ENCODE assay signal across 8 cellular contexts in genomic region chr3:141231923-141232861, GRCh38. TPM values are rescaled to one million over a fixed set of nuclear protein-coding genes. Genes with fewer than 3 reads are reported as not detected.
A peak's percentile ranks its signal among the peaks of the same experiment; 100 is the strongest.
DNase-seq lines count a peak whose midpoint lies in the region; ATAC-seq and TF ChIP-seq lines count a peak whose summit lies in the region.

No MANE protein-coding gene starts in this region.

- peaks cover 4% of the 10 kb centered on the region for H3K27me3 Mint-ChIP-seq in CD4-positive, CD25-positive, alpha-beta regulatory T cell

- H3K27ac Mint-ChIP-seq in CD4-positive, CD25-positive, alpha-beta regulatory T cell, result peak overlapping the region; percentile 73 to 83 (median 76)

- H3K4me1 Mint-ChIP-seq in CD4-positive, CD25-positive, alpha-beta regulatory T cell, result peaks cover 0 to 61% (median 31%) of the 10 kb centered on the region in 4 donors

- H3K36me3 Mint-ChIP-seq in CD4-positive, CD25-positive, alpha-beta regulatory T cell, result peaks cover 14% of the 10 kb centered on the region

- H3K4me3 Mint-ChIP-seq in CD4-positive, CD25-positive, alpha-beta regulatory T cell, result peak overlapping the region; percentile 87 to 91 (median 89)

- no peaks in the 10 kb centered on the region for H3K9me3 ChIP-seq in CD4-positive, CD25-positive, alpha-beta regulatory T cell (ENCODE audit: control insufficient read depth in 2 of 2, low read length in 2 of 2)
- no peaks in the 10 kb centered on the region for H3K9me3 ChIP-seq in adipocyte (ENCODE audit: control insufficient read depth, low read length)
- H3K9me3 ChIP-seq in right atrium auricular region, result no peaks in the 10 kb centered on the region

- no peaks in the 10 kb centered on the region for H3K27me3 ChIP-seq in CD4-positive, CD25-positive, alpha-beta regulatory T cell (ENCODE audit: control insufficient read depth, insufficient read depth, low read length)
- no peaks in the 10 kb centered on the region for H3K27me3 ChIP-seq in adipocyte (replicated peaks; ENCODE audit: control insufficient read depth, insufficient read depth, low read length)
- H3K27me3 ChIP-seq in right atrium auricular region, result no peaks in the 10 kb centered on the region

- H3K9me3 Mint-ChIP-seq in CD4-positive, CD25-positive, alpha-beta regulatory T cell, result no peaks in the 10 kb centered on the region

- peak overlapping the region; percentile 87 for H3K9ac ChIP-seq in adipocyte (ENCODE audit: low read length)

- H3K27ac ChIP-seq in CD4-positive, CD25-positive, alpha-beta regulatory T cell (ENCODE audit: insufficient read depth, low read length, poor library complexity, severe bottlenecking), result no peak overlapping the region
- peak overlapping the region; percentile 77 to 88 for H3K27ac ChIP-seq in right atrium auricular region

- DNase-seq in CD4-positive, CD25-positive, alpha-beta regulatory T cell, result peak in 2 of 3 donors; percentile 20 to 30
- DNase-seq in NCI-H526 treated with DMSO at 0.1 percent for 48 hours (lab: John Stamatoyannopoulos, UW), result peak; percentile 18
- DNase-seq in adipocyte (ENCODE audit: low read depth), result peak; percentile 46
- DNase-seq in right atrium auricular region (ENCODE audit: low spot score), result no peak
- no peak for DNase-seq in retinal pigment epithelial cell (ENCODE audit: low read depth)
- no peak for DNase-seq in SKM-1 (lab: John Stamatoyannopoulos, UW; ENCODE audit: unreplicated experiment)

- peaks cover 35% of the 10 kb centered on the region for H3K4me1 ChIP-seq in CD4-positive, CD25-positive, alpha-beta regulatory T cell (ENCODE audit: control insufficient read depth, insufficient read depth, low read length, poor library complexity, severe bottlenecking)
- H3K4me1 ChIP-seq in adipocyte (ENCODE audit: control insufficient read depth, insufficient read depth, low read length) (peaks cover 24% of the 10 kb centered on the region), right atrium auricular region (peaks cover 0 to 14% of the 10 kb centered on the region in 2 donors)

- H3K36me3 ChIP-seq in CD4-positive, CD25-positive, alpha-beta regulatory T cell (ENCODE audit: control insufficient read depth, insufficient read depth, low read length), result no peaks in the 10 kb centered on the region
- no peaks in the 10 kb centered on the region for H3K36me3 ChIP-seq in adipocyte (ENCODE audit: control insufficient read depth, insufficient read depth, low read length, severe bottlenecking)
- H3K36me3 ChIP-seq in right atrium auricular region, result no peaks in the 10 kb centered on the region

- no peak for ATAC-seq in CD4-positive, CD25-positive, alpha-beta regulatory T cell (ENCODE audit: low read depth in 2 of 2)
- peak; percentile 2 for ATAC-seq in GM21447 (IDR thresholded peaks at IDR 0.05; ENCODE audit: unreplicated experiment)
- ATAC-seq in HG03139 (IDR thresholded peaks at IDR 0.05; ENCODE audit: unreplicated experiment), result no peak

- TF ChIP-seq CTCF in right atrium auricular region (IDR thresholded peaks at IDR 0.05) (peak in 1 of 2 donors; percentile 3), retinal pigment epithelial cell (conservative IDR thresholded peaks at IDR 0.05; ENCODE audit: low read depth, low read length) (no peak)

- H3K4me3 ChIP-seq in CD4-positive, CD25-positive, alpha-beta regulatory T cell (ENCODE audit: low read depth, low read length), result peak overlapping the region; percentile 62
- H3K4me3 ChIP-seq in adipocyte (ENCODE audit: low read length), result peak overlapping the region; percentile 80
- peak overlapping the region; percentile 74 to 83 for H3K4me3 ChIP-seq in right atrium auricular region
- H3K4me3 ChIP-seq in retinal pigment epithelial cell (ENCODE audit: low read length), result peak overlapping the region; percentile 67

RNA-seq across cellular contexts. Expression of gene PXYLP1, which starts 0.6 kb away (rescaled TPM):
- 9.8 TPM for total RNA-seq in CD4-positive, CD25-positive, alpha-beta regulatory T cell
- polyA plus RNA-seq in CD4-positive, CD25-positive, alpha-beta regulatory T cell, result 10 to 100 TPM in 2 of 4 donors, 1 to 10 TPM in 2; 3.8 to 11.3 (median 7.8) TPM
- 10 to 100 TPM in 1 of 2 donors, 1 to 10 TPM in 1; 7.5 to 14.5 TPM for total RNA-seq in right atrium auricular region

Comparison
In these comparisons a context has a peak if more than half of its experiments do, and no peak if none do; other contexts are left out.
1. DNase-seq: peak in CD4-positive, CD25-positive, alpha-beta regulatory T cell (2 of 3), NCI-H526 treated with DMSO at 0.1 percent for 48 hours (single experiment) and adipocyte (single experiment); none in right atrium auricular region (single experiment), retinal pigment epithelial cell (single experiment) and SKM-1 (single experiment).
2. Peak in every context shown above with its lines, with median percentiles within 50 percentile points of each other: H3K4me3 ChIP-seq.